Comparison of ENCODE assay signal across 23 cellular contexts in the genomic region with DNA sequence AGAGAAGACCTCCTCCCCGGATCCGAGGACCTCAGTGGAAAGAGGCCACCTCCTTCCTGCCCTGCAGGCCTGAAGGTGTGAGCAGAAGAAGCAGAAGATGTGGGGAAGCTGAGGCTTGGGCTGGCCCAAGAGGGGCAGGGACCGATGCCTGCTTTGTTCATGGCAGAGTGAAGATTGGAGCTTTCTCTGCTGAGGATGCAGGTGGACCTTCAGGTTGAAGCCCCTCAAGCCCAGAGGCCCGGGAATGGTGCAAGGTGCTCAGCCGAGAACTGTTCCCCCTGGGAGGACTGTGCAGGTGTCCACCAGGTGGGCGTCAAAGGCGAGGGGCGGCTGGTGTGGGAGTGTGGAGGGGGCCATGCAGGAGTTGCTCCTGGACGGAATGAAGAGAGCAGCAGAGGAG.
"Had no signal": no experiment of that assay in that cellular context is flagged by ENCODE, and none has a peak within 500 bp of the region (broad histone marks: within the 10 kb centered on the region; RNA-seq: fewer than 3 reads in every experiment).

No MANE protein-coding gene starts in this region.

- H3K9me3 ChIP-seq: SK-N-SH had no signal

- H3K27ac ChIP-seq: RWPE1 had no signal

- DNase-seq: KBM-7; MV-4-11; NCI-H1048; NCI-H1105; NCI-H1417 treated with DMSO at 0.1 percent for 48 hours; NCI-H146; NCI-H1694 treated with DMSO at 0.1 percent for 48 hours; NCI-H2029; NCI-H2081 treated with DMSO at 0.1 percent for 48 hours; NCI-H2171; NCI-H226; NCI-H446; NCI-H510A; NCI-H524 treated with DMSO at 0.1 percent for 48 hours; NCI-H69; NCI-H774; NK-92 treated with Interleukin-12 subunit alpha and Interleukin-12 subunit beta, amount 100 ng/mL, for 24 hours; PC-3; SHP77; SK-N-SH; SW 1271 had no signal

- H3K9ac ChIP-seq: SK-N-SH had no signal

- ATAC-seq: Panc1, PC-3 had no signal

- H3K4me2 ChIP-seq: SK-N-SH had no signal
